Comparison of ENCODE assay signal across 20 cellular contexts in the genomic region with DNA sequence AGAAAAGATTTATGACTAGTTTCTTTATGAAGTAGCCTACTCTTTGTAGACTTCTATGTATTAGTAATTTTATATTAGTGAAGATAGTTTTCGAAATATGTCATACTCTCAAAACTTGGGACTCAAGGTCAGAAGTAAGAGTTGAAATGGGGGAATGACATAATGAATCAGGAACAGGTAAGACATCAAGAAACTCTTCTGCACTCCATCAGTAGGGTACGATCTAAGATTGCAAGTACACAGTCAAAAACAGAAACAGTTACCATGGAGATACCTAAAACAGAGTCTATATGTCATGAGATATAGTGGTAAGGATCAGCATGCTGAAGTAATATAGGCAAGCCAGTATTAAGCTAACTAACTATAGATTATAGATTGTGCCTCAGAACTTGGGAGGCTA.
DNase-seq lines count a peak whose midpoint lies in the region; ATAC-seq and TF ChIP-seq lines count a peak whose summit lies in the region.
"Had no signal": no experiment of that assay in that cellular context is flagged by ENCODE, and none has a peak within 500 bp of the region (broad histone marks: within the 10 kb centered on the region; RNA-seq: fewer than 3 reads in every experiment).

No MANE protein-coding gene starts in this region.

- peak; percentile 86 for ATAC-seq in GM18498 (IDR thresholded peaks at IDR 0.05; ENCODE audit: unreplicated experiment)
- peak; percentile 84 for ATAC-seq in GM19395 (IDR thresholded peaks at IDR 0.05; ENCODE audit: unreplicated experiment)
- peak; percentile 84 for ATAC-seq in HG02852 (IDR thresholded peaks at IDR 0.05; ENCODE audit: unreplicated experiment)
- ATAC-seq in HG03460 (IDR thresholded peaks at IDR 0.05; ENCODE audit: unreplicated experiment), result peak; percentile 77
- ATAC-seq in stimulated activated memory B cell treated with anti-CD40 and anti-IgM and Interleukin-4, amounts not matched to agents 10 μg/mL and 1 μg/mL and 100 μg/mL, for 72 hours, result no peak
- ATAC-seq: heart left ventricle had no signal

- TF ChIP-seq CTCF in foreskin fibroblast (IDR thresholded peaks at IDR 0.05; ENCODE audit: low read depth, low read length) (no peak), progenitor cell of endocrine pancreas (IDR thresholded peaks at IDR 0.05; ENCODE audit: unreplicated experiment) (no peak)

- H3K9me3 Mint-ChIP-seq in stimulated activated memory B cell treated with anti-CD40 and anti-IgM and Interleukin-4, amounts not matched to agents 10 μg/mL and 1 μg/mL and 100 μg/mL, for 72 hours, result no peaks in the 10 kb centered on the region
- no peaks in the 10 kb centered on the region for H3K9me3 Mint-ChIP-seq in progenitor cell of endocrine pancreas (ENCODE audit: low read depth)

- H3K4me1 Mint-ChIP-seq in stimulated activated memory B cell treated with anti-CD40 and anti-IgM and Interleukin-4, amounts not matched to agents 10 μg/mL and 1 μg/mL and 100 μg/mL, for 72 hours, result peaks cover 5% of the 10 kb centered on the region
- peaks cover 4% of the 10 kb centered on the region for H3K4me1 Mint-ChIP-seq in progenitor cell of endocrine pancreas (ENCODE audit: low read depth)

- H3K4me3 ChIP-seq in foreskin fibroblast (ENCODE audit: low read depth in 1 of 2, low read length in 2 of 2), result no peak overlapping the region
- H3K4me3 ChIP-seq: heart left ventricle, thoracic aorta had no signal

- no peaks in the 10 kb centered on the region for H3K27me3 Mint-ChIP-seq in stimulated activated memory B cell treated with anti-CD40 and anti-IgM and Interleukin-4, amounts not matched to agents 10 μg/mL and 1 μg/mL and 100 μg/mL, for 72 hours
- no peaks in the 10 kb centered on the region for H3K27me3 Mint-ChIP-seq in progenitor cell of endocrine pancreas

- peaks cover 13% of the 10 kb centered on the region for H3K36me3 Mint-ChIP-seq in stimulated activated memory B cell treated with anti-CD40 and anti-IgM and Interleukin-4, amounts not matched to agents 10 μg/mL and 1 μg/mL and 100 μg/mL, for 72 hours
- H3K36me3 Mint-ChIP-seq in progenitor cell of endocrine pancreas (ENCODE audit: insufficient read depth), result no peaks in the 10 kb centered on the region

- DNase-seq in amniotic stem cell (lab: John Stamatoyannopoulos, UW) (no peak), foreskin fibroblast (no peak), progenitor cell of endocrine pancreas (ENCODE audit: low spot score, unreplicated experiment) (no peak)
- DNase-seq: activated CD4-positive, alpha-beta T cell treated with anti-CD3 and anti-CD28 coated beads for 4 hours; activated T-cell treated with anti-CD3 and anti-CD28 coated beads, Interleukin-2, amount 50 U/mL, for 1 hour; amygdala; heart left ventricle; IMR-90; kidney glomerular epithelial cell; NCI-H1105 treated with DMSO at 0.1 percent for 48 hours; NCI-H226; Right ventricle myocardium superior; stimulated activated CD4-positive, alpha-beta T cell treated with anti-CD3 and anti-CD28 coated beads, Interleukin-15, amount 100 ng/mL, for 24 hours; T-helper 9 cell had no signal

- no peak overlapping the region for H3K27ac Mint-ChIP-seq in stimulated activated memory B cell treated with anti-CD40 and anti-IgM and Interleukin-4, amounts not matched to agents 10 μg/mL and 1 μg/mL and 100 μg/mL, for 72 hours
- H3K27ac Mint-ChIP-seq in progenitor cell of endocrine pancreas, result no peak overlapping the region

- H3K4me3 Mint-ChIP-seq in stimulated activated memory B cell treated with anti-CD40 and anti-IgM and Interleukin-4, amounts not matched to agents 10 μg/mL and 1 μg/mL and 100 μg/mL, for 72 hours, result no peak overlapping the region
- no peak overlapping the region for H3K4me3 Mint-ChIP-seq in progenitor cell of endocrine pancreas (ENCODE audit: low read depth)
